ENCODE assay signal across 1 cellular context in genomic region chr9:20604561-20604960, GRCh38.
TF ChIP-seq lines count a peak whose summit lies in the region.

No MANE protein-coding gene starts in this region.

TF ChIP-seq in WTC11, 78 proteins besides CTCF, POLR2A, EP300 and RAD21 (continued from another document):
- no peak for TF ChIP-seq ATF2 (CRISPR knock-in tag; IDR thresholded peaks at IDR 0.05; ENCODE audit: borderline replicate concordance, low read depth)
- no peak for TF ChIP-seq EMX1 (CRISPR knock-in tag; IDR thresholded peaks at IDR 0.05)
- TF ChIP-seq ATF3 (CRISPR knock-in tag; conservative IDR thresholded peaks at IDR 0.05) = no peak
- no peak for TF ChIP-seq GRHL2 (CRISPR knock-in tag; IDR thresholded peaks at IDR 0.05; ENCODE audit: insufficient replicate concordance, severe bottlenecking)
- no peak for TF ChIP-seq HMGXB4 (CRISPR knock-in tag; IDR thresholded peaks at IDR 0.05)
- TF ChIP-seq PRDM15 (CRISPR knock-in tag; IDR thresholded peaks at IDR 0.05) = no peak
